Comparison of ENCODE assay signal across 33 cellular contexts in the genomic region with DNA sequence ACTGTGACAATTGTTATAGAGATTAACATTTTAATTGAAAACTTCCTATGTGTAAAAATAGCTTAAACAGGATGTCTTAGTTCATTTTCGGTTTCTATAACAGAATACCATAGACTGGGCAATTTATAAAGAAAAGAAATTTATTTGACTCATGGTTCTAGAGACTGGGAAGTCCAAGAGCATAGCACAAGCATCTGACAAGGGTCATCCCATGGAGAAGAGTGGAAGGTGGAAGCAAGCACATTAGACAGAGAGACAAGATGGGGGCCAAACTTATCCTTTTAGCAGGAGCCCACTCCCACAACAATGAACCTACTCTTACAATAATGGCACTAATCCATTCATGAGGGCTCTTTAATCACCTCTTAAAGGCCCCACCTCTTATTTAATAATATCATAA.
DNase-seq lines count a peak whose midpoint lies in the region; ATAC-seq, FAIRE-seq and TF ChIP-seq lines count a peak whose summit lies in the region.
"Had no signal": no experiment of that assay in that cellular context is flagged by ENCODE, and none has a peak within 500 bp of the region (broad histone marks: within the 10 kb centered on the region; RNA-seq: fewer than 3 reads in every experiment).

No MANE protein-coding gene starts in this region.

- no peaks in the 10 kb centered on the region for H3K27me3 Mint-ChIP-seq in activated CD8-positive, alpha-beta T cell treated with anti-CD3 and anti-CD28 coated beads for 36 hours
- no peaks in the 10 kb centered on the region for H3K27me3 Mint-ChIP-seq in activated CD8-positive, alpha-beta T cell treated with anti-CD3 and anti-CD28 coated beads, Interleukin-2, amount 10 ng/mL, durations not matched to agents 7 days and 5 days (ENCODE audit: low read depth)
- H3K27me3 Mint-ChIP-seq: B cell; CD4-positive, alpha-beta T cell had no signal

- H3K4me3 ChIP-seq in HepG2 (replicated peaks in 1 of 3; ENCODE audit: insufficient read depth in 1 of 3, low read depth in 2 of 3, low read length in 3 of 3) = no peak overlapping the region
- no peak overlapping the region for H3K4me3 ChIP-seq in right lobe of liver
- H3K4me3 ChIP-seq: A549; BLaER1; BLaER1 treated with 17β-estradiol and CSF1 and Interleukin-3, amounts not matched to agents 10 nM and 100 nM had no signal

- H3K9ac ChIP-seq in HepG2 (ENCODE audit: insufficient read depth, low read depth, low read length) = no peak overlapping the region
- H3K9ac ChIP-seq: BLaER1; BLaER1 treated with 17β-estradiol and CSF1 and Interleukin-3, amounts not matched to agents 10 nM and 100 nM had no signal

- peaks cover 9% of the 10 kb centered on the region for H3K9me3 Mint-ChIP-seq in activated CD8-positive, alpha-beta T cell treated with anti-CD3 and anti-CD28 coated beads for 36 hours
- peaks cover 6% of the 10 kb centered on the region for H3K9me3 Mint-ChIP-seq in activated CD8-positive, alpha-beta T cell treated with anti-CD3 and anti-CD28 coated beads, Interleukin-2, amount 10 ng/mL, durations not matched to agents 7 days and 5 days (ENCODE audit: insufficient read depth)

- no peak overlapping the region for H3K4me2 ChIP-seq in HepG2 (ENCODE audit: low read depth, low read length)
- H3K4me2 ChIP-seq: A549; BLaER1; BLaER1 treated with 17β-estradiol and CSF1 and Interleukin-3, amounts not matched to agents 10 nM and 100 nM had no signal

- in situ Hi-C loops in HepG2 (cut with HindIII; ENCODE audit: extremely low pct_ligation_motif_present, low pct_unique_long_range_greater_than_20kb) = no loop called here

- H3K36me3 Mint-ChIP-seq in activated CD8-positive, alpha-beta T cell treated with anti-CD3 and anti-CD28 coated beads for 36 hours (ENCODE audit: low read depth) = no peaks in the 10 kb centered on the region
- H3K36me3 Mint-ChIP-seq in activated CD8-positive, alpha-beta T cell treated with anti-CD3 and anti-CD28 coated beads, Interleukin-2, amount 10 ng/mL, durations not matched to agents 7 days and 5 days (ENCODE audit: low read depth) = no peaks in the 10 kb centered on the region
- H3K36me3 Mint-ChIP-seq: CD14-positive monocyte; CD8-positive, alpha-beta T cell had no signal

- H3K4me1 Mint-ChIP-seq in activated CD8-positive, alpha-beta T cell treated with anti-CD3 and anti-CD28 coated beads for 36 hours (ENCODE audit: low read depth) = no peaks in the 10 kb centered on the region
- no peaks in the 10 kb centered on the region for H3K4me1 Mint-ChIP-seq in activated CD8-positive, alpha-beta T cell treated with anti-CD3 and anti-CD28 coated beads, Interleukin-2, amount 10 ng/mL, durations not matched to agents 7 days and 5 days (ENCODE audit: low read depth)
- H3K4me1 Mint-ChIP-seq: B cell; CD14-positive monocyte; CD4-positive, alpha-beta memory T cell; CD8-positive, alpha-beta memory T cell had no signal

- H3K4me1 ChIP-seq in HepG2 (ENCODE audit: insufficient read depth, low read length) (no peaks in the 10 kb centered on the region), right lobe of liver (no peaks in the 10 kb centered on the region)
- H3K4me1 ChIP-seq: A549; BE2C; BLaER1 treated with 17β-estradiol and CSF1 and Interleukin-3, amounts not matched to agents 10 nM and 100 nM; Caco-2 had no signal

- POLR2A ChIA-PET in activated CD8-positive, alpha-beta T cell treated with anti-CD3 and anti-CD28 coated beads for 36 hours (lab: Charles Lee) = no interaction called here
- POLR2A ChIA-PET in activated CD8-positive, alpha-beta T cell treated with anti-CD3 and anti-CD28 coated beads, Interleukin-2, amount 10 ng/mL, durations not matched to agents 7 days and 5 days (lab: Charles Lee) = no interaction called here
- POLR2A ChIA-PET in HepG2 (lab: Yijun Ruan, JAX) = no interaction called here

- no peaks in the 10 kb centered on the region; a peak in 1 of 5 replicates for H3K27me3 ChIP-seq in HepG2 (ENCODE audit: control insufficient read depth in 1 of 2, insufficient read depth in 2 of 2, low read length in 2 of 2)
- no peaks in the 10 kb centered on the region for H3K27me3 ChIP-seq in right lobe of liver
- H3K27me3 ChIP-seq: BE2C; BLaER1; BLaER1 treated with 17β-estradiol and CSF1 and Interleukin-3, amounts not matched to agents 10 nM and 100 nM had no signal

- 2% methylated on average over 1 of the region's 1 CpG for WGBS in HepG2 (ENCODE audit: low lambda C conversion rate)
- 31% methylated on average over 1 of the region's 1 CpG for WGBS in right lobe of liver (ENCODE audit: insufficient coverage, low coverage, low lambda C conversion rate, missing lambda C conversion rate)

- H3K36me3 ChIP-seq in HepG2 (replicated peaks in 1 of 2; ENCODE audit: control insufficient read depth in 1 of 2, insufficient read depth in 2 of 2, low read length in 2 of 2) (no peaks in the 10 kb centered on the region), right lobe of liver (no peaks in the 10 kb centered on the region)
- H3K36me3 ChIP-seq: BE2C; BLaER1; BLaER1 treated with 17β-estradiol and CSF1 and Interleukin-3, amounts not matched to agents 10 nM and 100 nM had no signal

- no peaks in the 10 kb centered on the region for H3K79me2 ChIP-seq in HepG2 (ENCODE audit: insufficient read depth, low read length)

- TF ChIP-seq CTCF in activated CD8-positive, alpha-beta T cell treated with anti-CD3 and anti-CD28 coated beads for 36 hours (IDR thresholded peaks at IDR 0.05) = no peak
- TF ChIP-seq CTCF in HepG2 (CRISPR knock-in tag; IDR thresholded peaks at IDR 0.05) (no peak), right lobe of liver (IDR thresholded peaks at IDR 0.05) (no peak)

- H3K27ac Mint-ChIP-seq in activated CD8-positive, alpha-beta T cell treated with anti-CD3 and anti-CD28 coated beads for 36 hours = peak overlapping the region; percentile 22
- no peak overlapping the region for H3K27ac Mint-ChIP-seq in activated CD8-positive, alpha-beta T cell treated with anti-CD3 and anti-CD28 coated beads, Interleukin-2, amount 10 ng/mL, durations not matched to agents 7 days and 5 days
- H3K27ac Mint-ChIP-seq: B cell; CD14-positive monocyte; CD4-positive, alpha-beta memory T cell; CD4-positive, alpha-beta T cell; CD4-positive, CD25-positive, alpha-beta regulatory T cell; CD8-positive, alpha-beta memory T cell; CD8-positive, alpha-beta T cell had no signal

- CTCF ChIA-PET in activated CD8-positive, alpha-beta T cell treated with anti-CD3 and anti-CD28 coated beads for 36 hours (lab: Charles Lee) = interaction anchor here (1.5 kb wide), 1 partner anchor 39 kb away, joined by 3 read pairs; no protein-coding TSS in a partner anchor
- CTCF ChIA-PET in activated CD8-positive, alpha-beta T cell treated with anti-CD3 and anti-CD28 coated beads, Interleukin-2, amount 10 ng/mL, durations not matched to agents 7 days and 5 days (lab: Charles Lee) = no interaction called here
- CTCF ChIA-PET in HepG2 (lab: Yijun Ruan, JAX; ENCODE audit: low intra/inter-chr PET ratio, low total read pairs) = no interaction called here

- DNase-seq in activated CD8-positive, alpha-beta T cell treated with anti-CD3 and anti-CD28 coated beads for 36 hours = no peak
- no peak for DNase-seq in activated CD8-positive, alpha-beta T cell treated with anti-CD3 and anti-CD28 coated beads, Interleukin-2, amount 10 ng/mL, durations not matched to agents 7 days and 5 days
- DNase-seq in HepG2 (ENCODE audit: low spot score) = no peak
- no peak for DNase-seq in right lobe of liver
- DNase-seq: 8988T; ACHN; AML-193; BE2C; C1 segment of cervical spinal cord; Caco-2; Calu3; CD4-positive, alpha-beta memory T cell; CD4-positive, alpha-beta T cell; CD4-positive, CD25-positive, alpha-beta regulatory T cell; CD8-positive, alpha-beta memory T cell; CD8-positive, alpha-beta T cell; COR-L47; DMS 273 treated with DMSO at 0.1 percent for 48 hours; DMS153; DMS53; DMS79; DMS79 treated with DMSO at 0.1 percent for 48 hours; DND-41; EL had no signal

- TF ChIP-seq POLR2A in HepG2 (IDR thresholded peaks at IDR 0.05; ENCODE audit: insufficient read depth in 1 of 2, low read depth in 2 of 2, low read length in 2 of 2) (no peak), right lobe of liver (IDR thresholded peaks at IDR 0.05) (no peak)

- H3K9me3 ChIP-seq in HepG2 (ENCODE audit: low read length) (no peaks in the 10 kb centered on the region; the same call in 1 of the 2 replicates), right lobe of liver (no peaks in the 10 kb centered on the region)
- H3K9me3 ChIP-seq: BE2C had no signal

- no peak for ATAC-seq in activated CD8-positive, alpha-beta T cell treated with anti-CD3 and anti-CD28 coated beads for 36 hours
- no peak for ATAC-seq in activated CD8-positive, alpha-beta T cell treated with anti-CD3 and anti-CD28 coated beads, Interleukin-2, amount 10 ng/mL, durations not matched to agents 7 days and 5 days
- ATAC-seq in HepG2 = no peak
- ATAC-seq in right lobe of liver = no peak
- ATAC-seq: A549; CD8-positive, alpha-beta T cell had no signal

- intact Hi-C loops in activated CD8-positive, alpha-beta T cell treated with anti-CD3 and anti-CD28 coated beads for 36 hours (cut with micrococcal nuclease) = no loop called here
- intact Hi-C loops in HepG2 (cut with micrococcal nuclease; ENCODE audit: unreplicated experiment) = no loop called here
- intact Hi-C loops in right lobe of liver (cut with DNase I) = no loop called here

- BruUV-seq in HepG2 (replicated peaks; lab: Mats Ljungman, UMichigan) = no TSS peak

- no peaks in the 10 kb centered on the region for H4K20me1 ChIP-seq in HepG2 (ENCODE audit: insufficient read depth, low read length)
- H4K20me1 ChIP-seq: BLaER1; BLaER1 treated with 17β-estradiol and CSF1 and Interleukin-3, amounts not matched to agents 10 nM and 100 nM had no signal

- TF ChIP-seq RAD21 in HepG2 (CRISPR knock-in tag; IDR thresholded peaks at IDR 0.05) = no peak

- H3K4me3 Mint-ChIP-seq in activated CD8-positive, alpha-beta T cell treated with anti-CD3 and anti-CD28 coated beads for 36 hours = no peak overlapping the region
- no peak overlapping the region for H3K4me3 Mint-ChIP-seq in activated CD8-positive, alpha-beta T cell treated with anti-CD3 and anti-CD28 coated beads, Interleukin-2, amount 10 ng/mL, durations not matched to agents 7 days and 5 days
- H3K4me3 Mint-ChIP-seq: B cell; CD14-positive monocyte; CD4-positive, alpha-beta memory T cell; CD4-positive, alpha-beta T cell; CD4-positive, CD25-positive, alpha-beta regulatory T cell; CD8-positive, alpha-beta memory T cell; CD8-positive, alpha-beta T cell had no signal

- TF ChIP-seq EP300 in HepG2 (IDR thresholded peaks at IDR 0.05; ENCODE audit: low read depth in 2 of 2, low read length in 2 of 2) (no peak), HepG2 (CRISPR knock-in tag; IDR thresholded peaks at IDR 0.05; ENCODE audit: borderline replicate concordance) (no peak)

- H2AFZ ChIP-seq in HepG2 (ENCODE audit: low read length) = no peak overlapping the region

- no peak for FAIRE-seq in HepG2 (lab: Jason Lieb, UNC)
- FAIRE-seq: A204.1, A549, D721Med had no signal

- H3K27ac ChIP-seq in HepG2 (ENCODE audit: extremely low read length, insufficient read depth, low read length) (no peak overlapping the region), right lobe of liver (no peak overlapping the region)
- H3K27ac ChIP-seq: 22Rv1; A549; BLaER1; BLaER1 treated with 17β-estradiol and CSF1 and Interleukin-3, amounts not matched to agents 10 nM and 100 nM; C4-2B had no signal

TF ChIP-seq in HepG2, 621 proteins besides CTCF, POLR2A, EP300 and RAD21 (continues in another document):
- peak; percentile 96; the same call in 1 of the 2 replicates for TF ChIP-seq ZNF564 (CRISPR knock-in tag; IDR thresholded peaks at IDR 0.05)
